ENCODE assay signal across 8 cellular contexts in genomic region chr12:14394317-14395058, GRCh38. TPM values are rescaled to one million over a fixed set of nuclear protein-coding genes. Genes with fewer than 3 reads are reported as not detected.
DNase-seq lines count a peak whose midpoint lies in the region; ATAC-seq lines count a peak whose summit lies in the region.

No MANE protein-coding gene starts in this region.

- H3K27ac Mint-ChIP-seq in activated naive CD8-positive, alpha-beta T cell treated with anti-CD3 and anti-CD28 coated beads, Interleukin-2, amount 50 U/mL, for 24 hours, result peak overlapping the region; percentile 85

- H3K27me3 Mint-ChIP-seq in activated naive CD8-positive, alpha-beta T cell treated with anti-CD3 and anti-CD28 coated beads, Interleukin-2, amount 50 U/mL, for 24 hours, result no peaks in the 10 kb centered on the region

- peak overlapping the region; percentile 78 for H3K4me3 Mint-ChIP-seq in activated naive CD8-positive, alpha-beta T cell treated with anti-CD3 and anti-CD28 coated beads, Interleukin-2, amount 50 U/mL, for 24 hours

- peaks cover 47% of the 10 kb centered on the region for H3K36me3 Mint-ChIP-seq in activated naive CD8-positive, alpha-beta T cell treated with anti-CD3 and anti-CD28 coated beads, Interleukin-2, amount 50 U/mL, for 24 hours (ENCODE audit: low read depth)

- peaks cover 90% of the 10 kb centered on the region for H3K4me1 Mint-ChIP-seq in activated naive CD8-positive, alpha-beta T cell treated with anti-CD3 and anti-CD28 coated beads, Interleukin-2, amount 50 U/mL, for 24 hours

- intact Hi-C loops in left ventricle myocardium superior (cut with micrococcal nuclease) (no loop called here), posterior vena cava (cut with DNase I) (no loop called here)

- peak; percentile 82 for DNase-seq in DMS53 treated with DMSO at 0.1 percent for 48 hours (lab: John Stamatoyannopoulos, UW; ENCODE audit: unreplicated experiment)
- DNase-seq in NCI-H510A treated with DMSO at 0.1 percent for 48 hours (lab: John Stamatoyannopoulos, UW), result peak; percentile 76
- no peak for DNase-seq in activated naive CD8-positive, alpha-beta T cell treated with anti-CD3 and anti-CD28 coated beads, Interleukin-2, amount 50 U/mL, for 24 hours
- no peak for DNase-seq in left ventricle myocardium superior
- peak; percentile 80 for DNase-seq in renal cortical epithelial cell (ENCODE audit: low read depth)
- DNase-seq in posterior vena cava (ENCODE audit: low spot score), result no peak

- peaks cover 9% of the 10 kb centered on the region for H3K9me3 Mint-ChIP-seq in activated naive CD8-positive, alpha-beta T cell treated with anti-CD3 and anti-CD28 coated beads, Interleukin-2, amount 50 U/mL, for 24 hours

- ATAC-seq in GM19351 (IDR thresholded peaks at IDR 0.05; ENCODE audit: unreplicated experiment), result peak; percentile 59
- ATAC-seq in HG03354 (IDR thresholded peaks at IDR 0.05; ENCODE audit: poor library complexity, severe bottlenecking, unreplicated experiment), result peak; percentile 77
- peak; percentile 78 for ATAC-seq in activated naive CD8-positive, alpha-beta T cell treated with anti-CD3 and anti-CD28 coated beads, Interleukin-2, amount 50 U/mL, for 24 hours
- ATAC-seq in left ventricle myocardium superior, result peak; percentile 94

RNA-seq across cellular contexts. Expression of gene ATF7IP, which starts 29.0 kb away (rescaled TPM):
- total RNA-seq in left ventricle myocardium superior, result 58.5 TPM
- total RNA-seq in renal cortical epithelial cell, result 16.0 and 51.7 TPM in 2 replicates
- 10 to 100 TPM; 56.4 to 73.1 TPM for total RNA-seq in posterior vena cava

Comparison
In these comparisons a context has a peak if more than half of its experiments do, and no peak if none do; other contexts are left out.
1. DNase-seq: peak in DMS53 treated with DMSO at 0.1 percent for 48 hours (single experiment), NCI-H510A treated with DMSO at 0.1 percent for 48 hours (single experiment) and renal cortical epithelial cell (single experiment); none in activated naive CD8-positive, alpha-beta T cell treated with anti-CD3 and anti-CD28 coated beads, Interleukin-2, amount 50 U/mL, for 24 hours (single experiment), left ventricle myocardium superior (single experiment) and posterior vena cava (single experiment).
2. Peak in every context shown above with its lines, with median percentiles within 50 percentile points of each other: ATAC-seq.